In genomic region chr3:97821413-97821809, GRCh38 we compare ENCODE assay signal across 8 cellular contexts. TPM values are rescaled to one million over a fixed set of nuclear protein-coding genes. Genes with fewer than 3 reads are reported as not detected.
DNase-seq lines count a peak whose midpoint lies in the region; ATAC-seq, FAIRE-seq and TF ChIP-seq lines count a peak whose summit lies in the region.

No MANE protein-coding gene starts in this region.

- no peaks in the 10 kb centered on the region for H3K27me3 ChIP-seq in esophagus squamous epithelium
- H3K27me3 ChIP-seq in upper lobe of left lung, result peaks cover 0 to 3% (median 0%) of the 10 kb centered on the region in 4 donors

- TF ChIP-seq POLR2A in GM12891 (IDR thresholded peaks at IDR 0.05; ENCODE audit: low read depth, low read length), result no peak
- no peak for TF ChIP-seq POLR2A in esophagus squamous epithelium (IDR thresholded peaks at IDR 0.05)
- TF ChIP-seq POLR2A in upper lobe of left lung (IDR thresholded peaks at IDR 0.05), result no peak

- CTCF ChIA-PET in activated CD8-positive, alpha-beta T cell treated with anti-CD3 and anti-CD28 coated beads, Interleukin-2, amount 10 ng/mL, durations not matched to agents 7 days and 5 days (lab: Charles Lee), result interaction anchor here (0.9 to 4.3 kb wide), 13 partner anchors 8 to 218 kb away, joined by 3 to 48 read pairs (median 4); no protein-coding TSS in a partner anchor

- H3K27me3 Mint-ChIP-seq in activated CD8-positive, alpha-beta T cell treated with anti-CD3 and anti-CD28 coated beads, Interleukin-2, amount 10 ng/mL, durations not matched to agents 7 days and 5 days (ENCODE audit: low read depth), result peaks cover 37% of the 10 kb centered on the region
- H3K27me3 Mint-ChIP-seq in nephron (ENCODE audit: low read depth), result peaks cover 41% of the 10 kb centered on the region

- H3K9me3 ChIP-seq in esophagus squamous epithelium (no peaks in the 10 kb centered on the region), upper lobe of left lung (no peaks in the 10 kb centered on the region)

- H3K36me3 Mint-ChIP-seq in activated CD8-positive, alpha-beta T cell treated with anti-CD3 and anti-CD28 coated beads, Interleukin-2, amount 10 ng/mL, durations not matched to agents 7 days and 5 days (ENCODE audit: low read depth), result no peaks in the 10 kb centered on the region
- no peaks in the 10 kb centered on the region for H3K36me3 Mint-ChIP-seq in nephron (ENCODE audit: low read depth)

- peaks cover 7 to 43% (median 14%) of the 10 kb centered on the region in 3 donors for H3K4me1 ChIP-seq in esophagus squamous epithelium
- H3K4me1 ChIP-seq in upper lobe of left lung, result peaks cover 10 to 29% (median 18%) of the 10 kb centered on the region in 4 donors

- WGBS in esophagus squamous epithelium, 2 donors, result 0% methylated on average over 7 to 21 of the region's 22 CpGs
- 1% methylated on average over 18 to 22 of the region's 22 CpGs for WGBS in upper lobe of left lung, 2 donors

- POLR2A ChIA-PET in activated CD8-positive, alpha-beta T cell treated with anti-CD3 and anti-CD28 coated beads, Interleukin-2, amount 10 ng/mL, durations not matched to agents 7 days and 5 days (lab: Charles Lee), result interaction anchor here (0.6 to 1.4 kb wide), 4 partner anchors 9 to 92 kb away, joined by 3 to 5 read pairs (median 4); partner anchors contain the start of gene ARL6

- peak; percentile 6 for DNase-seq in GM12891 (ENCODE audit: insufficient read length, low spot score)
- peak; percentile 60 for DNase-seq in GOT3 (lab: John Stamatoyannopoulos, UW)
- no peak for DNase-seq in LNCaP clone FGC (ENCODE audit: low read depth)
- DNase-seq in activated CD8-positive, alpha-beta T cell treated with anti-CD3 and anti-CD28 coated beads, Interleukin-2, amount 10 ng/mL, durations not matched to agents 7 days and 5 days, result peak; percentile 62
- no peak for DNase-seq in esophagus squamous epithelium (lab: John Stamatoyannopoulos, UW)
- DNase-seq in upper lobe of left lung, result peak in 1 of 2 donors; percentile 56
- no peak for DNase-seq in GM13976 (ENCODE audit: low spot score)

- no peaks in the 10 kb centered on the region for H3K9me3 Mint-ChIP-seq in activated CD8-positive, alpha-beta T cell treated with anti-CD3 and anti-CD28 coated beads, Interleukin-2, amount 10 ng/mL, durations not matched to agents 7 days and 5 days (ENCODE audit: insufficient read depth)
- H3K9me3 Mint-ChIP-seq in nephron, result no peaks in the 10 kb centered on the region

- intact Hi-C loops in esophagus squamous epithelium (cut with DNase I), result no loop called here

- FAIRE-seq in GM12891 (lab: Jason Lieb, UNC), result no peak

- TF ChIP-seq CTCF in LNCaP clone FGC (IDR thresholded peaks at IDR 0.05; ENCODE audit: control insufficient read depth, extremely low read depth, insufficient read depth), result no peak
- peak in 2 of 6 experiments; percentile 17 to 29 for TF ChIP-seq CTCF in esophagus squamous epithelium (IDR thresholded peaks at IDR 0.05)
- no peak for TF ChIP-seq CTCF in nephron (IDR thresholded peaks at IDR 0.05; ENCODE audit: unreplicated experiment in 3 of 3)
- TF ChIP-seq CTCF in upper lobe of left lung (IDR thresholded peaks at IDR 0.05), result peak in 1 of 6 experiments; percentile 9
- no peak for TF ChIP-seq CTCF in GM13976 (IDR thresholded peaks at IDR 0.05; ENCODE audit: borderline replicate concordance, control extremely low read depth, extremely low read depth, insufficient read depth, missing control alignments)

- H3K36me3 ChIP-seq in esophagus squamous epithelium, result no peaks in the 10 kb centered on the region
- H3K36me3 ChIP-seq in upper lobe of left lung, result no peaks in the 10 kb centered on the region

- ATAC-seq in activated CD8-positive, alpha-beta T cell treated with anti-CD3 and anti-CD28 coated beads, Interleukin-2, amount 10 ng/mL, durations not matched to agents 7 days and 5 days, result peak; percentile 59
- ATAC-seq in upper lobe of left lung (ENCODE audit: low FRiP score in 2 of 2), result peak; percentile 38 to 44

- H3K4me1 Mint-ChIP-seq in activated CD8-positive, alpha-beta T cell treated with anti-CD3 and anti-CD28 coated beads, Interleukin-2, amount 10 ng/mL, durations not matched to agents 7 days and 5 days (ENCODE audit: low read depth), result peaks cover 19% of the 10 kb centered on the region
- peaks cover 41% of the 10 kb centered on the region for H3K4me1 Mint-ChIP-seq in nephron

- peak overlapping the region; percentile 89 to 96 (median 94) for H3K27ac ChIP-seq in esophagus squamous epithelium
- H3K27ac ChIP-seq in upper lobe of left lung, result peak overlapping the region; percentile 91 to 95 (median 92)

- peak overlapping the region; percentile 84 for H3K4me3 Mint-ChIP-seq in activated CD8-positive, alpha-beta T cell treated with anti-CD3 and anti-CD28 coated beads, Interleukin-2, amount 10 ng/mL, durations not matched to agents 7 days and 5 days
- H3K4me3 Mint-ChIP-seq in nephron, result peak overlapping the region; percentile 89 to 100 (median 97)

- peak overlapping the region; percentile 70 for H3K27ac Mint-ChIP-seq in activated CD8-positive, alpha-beta T cell treated with anti-CD3 and anti-CD28 coated beads, Interleukin-2, amount 10 ng/mL, durations not matched to agents 7 days and 5 days
- peak overlapping the region; percentile 17 to 84 (median 55) for H3K27ac Mint-ChIP-seq in nephron

- H3K4me3 ChIP-seq in LNCaP clone FGC (ENCODE audit: low read depth, low read length), result peak overlapping the region; percentile 79
- peak overlapping the region; percentile 66 to 95 (median 92) for H3K4me3 ChIP-seq in esophagus squamous epithelium
- peak overlapping the region; percentile 33 to 89 (median 85) for H3K4me3 ChIP-seq in upper lobe of left lung

- in situ Hi-C loops in GM13976 (cut with MboI; ENCODE audit: low sequenced_read_pairs, unreplicated experiment), result no loop called here

- TF ChIP-seq EP300 in upper lobe of left lung (IDR thresholded peaks at IDR 0.05), result no peak

TF ChIP-seq in GM12891, 5 proteins besides CTCF, POLR2A, EP300 and RAD21:
- no peak for TF ChIP-seq POU2F2 (IDR thresholded peaks at IDR 0.05; ENCODE audit: low read depth, low read length)
- no peak for TF ChIP-seq PAX5 (IDR thresholded peaks at IDR 0.05; ENCODE audit: insufficient read depth, low read length, severe bottlenecking)
- no peak for TF ChIP-seq POLR2AphosphoS5 (IDR thresholded peaks at IDR 0.05; ENCODE audit: low read depth, low read length)
- no peak for TF ChIP-seq SPI1 (IDR thresholded peaks at IDR 0.05; ENCODE audit: low read depth, low read length)
- TF ChIP-seq TAF1 (IDR thresholded peaks at IDR 0.05; ENCODE audit: low read depth, low read length), result no peak

RNA-seq across cellular contexts. Expression of gene CRYBG3, which starts 0.4 kb away (rescaled TPM):
- 2.1 TPM for polyA plus RNA-seq in GM12891 (2012; ENCODE audit: low read depth, missing spikeins)
- 1 to 10 TPM; 1.6 to 1.8 TPM for total RNA-seq in activated CD8-positive, alpha-beta T cell treated with anti-CD3 and anti-CD28 coated beads, Interleukin-2, amount 10 ng/mL, durations not matched to agents 7 days and 5 days
- 10 to 100 TPM; 16.4 to 33.4 (median 21.6) TPM for total RNA-seq in esophagus squamous epithelium
- total RNA-seq in upper lobe of left lung, result 10 to 100 TPM; 19.7 to 32.7 (median 26.6) TPM

RNA-seq across cellular contexts. Expression of gene ARL6, which starts 56.9 kb away (rescaled TPM):
- polyA plus RNA-seq in GM12891 (2012; ENCODE audit: low read depth, missing spikeins), result 1.9 TPM
- total RNA-seq in activated CD8-positive, alpha-beta T cell treated with anti-CD3 and anti-CD28 coated beads, Interleukin-2, amount 10 ng/mL, durations not matched to agents 7 days and 5 days, result 1 to 10 TPM; 5.0 to 6.6 TPM
- 1 to 10 TPM; 3.6 to 5.9 (median 4.1) TPM for total RNA-seq in esophagus squamous epithelium
- total RNA-seq in upper lobe of left lung, result 10 to 100 TPM in 3 of 6 donors, 1 to 10 TPM in 3; 4.0 to 12.6 (median 9.1) TPM

Comparison
In these comparisons a context has a peak if more than half of its experiments do, and no peak if none do; other contexts are left out.
1. DNase-seq: peak in GM12891 (single experiment), GOT3 (single experiment) and activated CD8-positive, alpha-beta T cell treated with anti-CD3 and anti-CD28 coated beads, Interleukin-2, amount 10 ng/mL, durations not matched to agents 7 days and 5 days (single experiment); none in LNCaP clone FGC (single experiment), esophagus squamous epithelium (single experiment) and GM13976 (single experiment).
2. RNA of gene CRYBG3, which starts 0.4 kb away (total RNA-seq): 19.7 to 32.7 TPM in upper lobe of left lung and 16.4 to 33.4 TPM in esophagus squamous epithelium; 1.6 to 1.8 TPM in activated CD8-positive, alpha-beta T cell treated with anti-CD3 and anti-CD28 coated beads, Interleukin-2, amount 10 ng/mL, durations not matched to agents 7 days and 5 days; every median in the first group is over 4 times any median in the second.
3. Peak in every context shown above with its lines, with median percentiles within 50 percentile points of each other: H3K4me3 ChIP-seq.